In the genomic region with DNA sequence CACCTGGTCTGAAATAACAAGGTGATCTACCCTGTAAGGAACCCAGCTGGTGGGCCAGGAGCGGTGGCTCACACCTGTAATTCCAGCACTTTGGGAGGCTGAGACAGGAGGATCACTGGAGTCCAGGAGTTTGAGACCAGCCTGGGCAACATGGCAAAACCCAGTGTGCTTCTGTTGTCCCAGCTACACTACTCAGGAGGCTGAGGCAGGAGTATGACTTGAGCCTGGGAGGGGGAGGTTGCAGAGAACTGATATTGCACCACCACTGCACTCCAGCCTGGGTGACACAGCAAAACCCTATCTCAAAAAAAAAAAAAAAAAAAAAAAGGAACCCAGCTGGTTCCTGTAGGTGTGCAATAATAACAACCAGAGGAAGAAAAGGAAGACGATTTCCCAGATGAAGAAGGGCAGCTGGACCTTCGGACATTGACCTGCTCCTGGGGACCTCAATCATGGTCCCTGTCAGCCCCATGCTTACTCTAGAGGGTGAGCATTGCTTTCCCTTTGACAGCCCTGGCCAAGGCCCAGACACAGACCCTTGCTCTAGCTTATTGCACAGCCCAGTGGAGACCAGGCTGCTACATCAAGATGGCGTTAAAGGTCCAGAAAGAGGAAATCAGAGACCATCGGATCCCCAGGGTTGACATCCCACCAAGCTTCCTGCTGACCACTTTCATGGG, we compare ENCODE assay signal across 8 cellular contexts. TPM values are rescaled to one million over a fixed set of nuclear protein-coding genes. Genes with fewer than 3 reads are reported as not detected.
DNase-seq lines count a peak whose midpoint lies in the region; ATAC-seq and TF ChIP-seq lines count a peak whose summit lies in the region.
"Had no signal": no experiment of that assay in that cellular context is flagged by ENCODE, and none has a peak within 500 bp of the region (broad histone marks: within the 10 kb centered on the region; RNA-seq: fewer than 3 reads in every experiment).

No MANE protein-coding gene starts in this region.

- H3K9me2 ChIP-seq in GM23248 (ENCODE audit: insufficient read depth) = no peaks in the 10 kb centered on the region

- no peak overlapping the region for H3K9ac ChIP-seq in GM23248

- CTCF ChIA-PET in RWPE1 (lab: Yijun Ruan, JAX) = interaction anchor here (0.5 to 1.4 kb wide), 4 partner anchors 9 to 1623 kb away, joined by 3 read pairs; no protein-coding TSS in a partner anchor

- H3K27ac ChIP-seq in GM23248 (no peak overlapping the region), RWPE1 (peak overlapping the region; percentile 18; the same call in 1 of the 2 replicates), epithelial cell of prostate (peak overlapping the region; percentile 20)

- no peaks in the 10 kb centered on the region for H4K20me1 ChIP-seq in GM23248 (ENCODE audit: insufficient read depth)

- WGBS in GM23248 (ENCODE audit: low coverage in 1 of 2, low lambda C conversion rate in 2 of 2, missing lambda C conversion rate in 2 of 2), 2 experiments = 76 to 80% methylated on average over 5 of the region's 5 CpGs

- peaks cover 20% of the 10 kb centered on the region; the same call in 1 of the 2 replicates for H3K36me3 ChIP-seq in GM23248 (ENCODE audit: low read depth)

- no peaks in the 10 kb centered on the region for H3K9me3 ChIP-seq in GM23248 (ENCODE audit: low read depth)

- POLR2A ChIA-PET in RWPE1 (lab: Yijun Ruan, JAX; ENCODE audit: low non-redundant PET) = interaction anchor here (0.5 to 0.6 kb wide), 2 partner anchors 25 to 140 kb away, joined by 5 to 7 read pairs; no protein-coding TSS in a partner anchor

- intact Hi-C loops in posterior vena cava (cut with DNase I) = no loop called here

- no peaks in the 10 kb centered on the region; the same call in 1 of the 2 replicates for H3K4me1 ChIP-seq in GM23248 (ENCODE audit: insufficient read depth)

- peak; percentile 66 for DNase-seq in GM23248
- no peak for DNase-seq in RWPE1 (ENCODE audit: low spot score)
- DNase-seq in epithelial cell of prostate (ENCODE audit: low read depth, low spot score) = no peak
- DNase-seq in posterior vena cava (ENCODE audit: low spot score) = peak; percentile 84
- no peak for DNase-seq in cerebellar cortex (ENCODE audit: low spot score)
- DNase-seq in OCI-M2 (lab: John Stamatoyannopoulos, UW; ENCODE audit: unreplicated experiment) = no peak
- DNase-seq: NCI-H2029 treated with DMSO at 0.1 percent for 48 hours had no signal

- no peak for TF ChIP-seq CTCF in RWPE1 (conservative IDR thresholded peaks at IDR 0.05; ENCODE audit: low read depth)

- no peak for ATAC-seq in GM18517 (IDR thresholded peaks at IDR 0.05; ENCODE audit: unreplicated experiment)

- H3K4me3 ChIP-seq in GM23248 = no peak overlapping the region

- no peaks in the 10 kb centered on the region for H3K27me3 ChIP-seq in GM23248 (replicated peaks; ENCODE audit: insufficient read depth)

- H3K79me2 ChIP-seq in GM23248 (ENCODE audit: insufficient read depth) = peaks cover 19% of the 10 kb centered on the region

- peaks cover 30% of the 10 kb centered on the region; the same call in 1 of the 2 replicates for H3F3A ChIP-seq in GM23248 (ENCODE audit: insufficient read depth)

- no peak overlapping the region for H3K4me2 ChIP-seq in GM23248 (ENCODE audit: unreplicated experiment)

- in situ Hi-C loops in GM23248 (cut with MboI) = loop anchor here (25.0 kb wide), 1 partner anchor 347 kb away; no protein-coding TSS in a partner anchor

- no peak overlapping the region for H2AFZ ChIP-seq in GM23248

RNA-seq across cellular contexts. Expression of a gene that starts 5.4 kb away (rescaled TPM):
- 118 and 124 TPM in 2 replicates for total RNA-seq in GM23248 (2014; rRNA removed; shearing (Covaris generic))
- 107 and 110 TPM in 2 replicates for polyA plus RNA-seq in GM23248 (2016; fragmentation: Nextera tagmentation; extraction: Ambion mirVana)
- total RNA-seq in posterior vena cava = 100 to 1,000 TPM; 485 to 992 TPM

Comparison
In these comparisons a context has a peak if more than half of its experiments do, and no peak if none do; other contexts are left out.
1. DNase-seq: peak in GM23248 (single experiment) and posterior vena cava (single experiment); none in RWPE1 (single experiment), epithelial cell of prostate (single experiment), cerebellar cortex (single experiment) and OCI-M2 (single experiment).